In genomic region chr19:2315818-2316353, GRCh38 we compare ENCODE assay signal across 8 cellular contexts. TPM values are rescaled to one million over a fixed set of nuclear protein-coding genes. Genes with fewer than 3 reads are reported as not detected.
DNase-seq lines count a peak whose midpoint lies in the region; ATAC-seq and TF ChIP-seq lines count a peak whose summit lies in the region.

No MANE protein-coding gene starts in this region.

- ATAC-seq in GM18517 (IDR thresholded peaks at IDR 0.05; ENCODE audit: unreplicated experiment) = no peak

- no peaks in the 10 kb centered on the region for H3K9me3 Mint-ChIP-seq in endothelial cell (ENCODE audit: unreplicated experiment)

- peaks cover 7% of the 10 kb centered on the region for H3K4me1 Mint-ChIP-seq in endothelial cell (ENCODE audit: unreplicated experiment)

- no peak overlapping the region for H3K4me3 Mint-ChIP-seq in endothelial cell (ENCODE audit: unreplicated experiment)

- no peak overlapping the region for H3K27ac Mint-ChIP-seq in endothelial cell (ENCODE audit: unreplicated experiment)

- no peak overlapping the region for H3K4me3 ChIP-seq in GM12865 (ENCODE audit: low read depth, low read length)

- peak; percentile 69 for DNase-seq in 8988T
- peak; percentile 68 for DNase-seq in GM12865 (ENCODE audit: low read depth)
- peak; percentile 80 for DNase-seq in endothelial cell (ENCODE audit: low spot score)
- DNase-seq in midbrain (lab: John Stamatoyannopoulos, UW) = peak; percentile 74
- no peak for DNase-seq in NCI-H1436 (lab: John Stamatoyannopoulos, UW)
- no peak for DNase-seq in stimulated activated CD4-positive, alpha-beta T cell treated with anti-CD3 and anti-CD28 coated beads, Interleukin-1b, Interleukin-23, amount 100 ng/mL, for 48 hours

- TF ChIP-seq CTCF in GM12865 (IDR thresholded peaks at IDR 0.05; ENCODE audit: insufficient read depth, low read depth, low read length, missing control alignments) (peak; percentile 43), endothelial cell (IDR thresholded peaks at IDR 0.05; ENCODE audit: unreplicated experiment) (no peak)

- H3K36me3 Mint-ChIP-seq in endothelial cell (ENCODE audit: low read depth, unreplicated experiment) = peaks cover 7% of the 10 kb centered on the region

- no peaks in the 10 kb centered on the region for H3K27me3 Mint-ChIP-seq in endothelial cell (ENCODE audit: unreplicated experiment)

TF ChIP-seq in PFSK-1, 5 proteins besides CTCF, POLR2A, EP300 and RAD21:
- TF ChIP-seq REST (IDR thresholded peaks at IDR 0.05; ENCODE audit: insufficient read depth in 1 of 2, low read depth in 2 of 2, low read length in 2 of 2) (no peak), FOXP2 (optimal IDR thresholded peaks at IDR 0.05; ENCODE audit: borderline replicate concordance, extremely low read depth, extremely low read length, insufficient read depth) (peak; percentile 43)

RNA-seq across cellular contexts. Expression of gene LINGO3, which starts 7.9 kb away (rescaled TPM):
- polyA plus RNA-seq in PFSK-1 (2012; ENCODE audit: insufficient read length, low read depth) = 0.56 TPM
- not detected for total RNA-seq in endothelial cell (ENCODE audit: unreplicated experiment)

RNA-seq across cellular contexts. Expression of gene LSM7, which starts 12.5 kb away (rescaled TPM):
- polyA plus RNA-seq in PFSK-1 (2012; ENCODE audit: insufficient read length, low read depth) = 374 TPM
- 108 TPM for total RNA-seq in endothelial cell (ENCODE audit: unreplicated experiment)

RNA-seq across cellular contexts. Expression of gene SPPL2B, which starts 12.6 kb away (rescaled TPM):
- polyA plus RNA-seq in PFSK-1 (2012; ENCODE audit: insufficient read length, low read depth) = 105 TPM
- 75.2 TPM for total RNA-seq in endothelial cell (ENCODE audit: unreplicated experiment)

RNA-seq across cellular contexts. Expression of gene PEAK3, which starts 33.9 kb away (rescaled TPM):
- 0.46 TPM for polyA plus RNA-seq in PFSK-1 (2012; ENCODE audit: insufficient read length, low read depth)
- 0.97 TPM for total RNA-seq in endothelial cell (ENCODE audit: unreplicated experiment)

RNA-seq across cellular contexts. Expression of gene TMPRSS9, which starts 44.2 kb away (rescaled TPM):
- 0.82 TPM for polyA plus RNA-seq in PFSK-1 (2012; ENCODE audit: insufficient read length, low read depth)
- total RNA-seq in endothelial cell (ENCODE audit: unreplicated experiment) = not detected

Comparison
In these comparisons a context has a peak if more than half of its experiments do, and no peak if none do; other contexts are left out.
1. DNase-seq: peak in 8988T (single experiment), GM12865 (single experiment), endothelial cell (single experiment) and midbrain (single experiment); none in NCI-H1436 (single experiment) and stimulated activated CD4-positive, alpha-beta T cell treated with anti-CD3 and anti-CD28 coated beads, Interleukin-1b, Interleukin-23, amount 100 ng/mL, for 48 hours (single experiment).